13 cellular contexts compared by ENCODE assay signal in genomic region chr1:23282967-23283366, GRCh38.
A peak's percentile ranks its signal among the peaks of the same experiment; 100 is the strongest.
DNase-seq lines count a peak whose midpoint lies in the region; ATAC-seq and TF ChIP-seq lines count a peak whose summit lies in the region.
"Had no signal": no experiment of that assay in that cellular context is flagged by ENCODE, and none has a peak within 500 bp of the region (broad histone marks: within the 10 kb centered on the region; RNA-seq: fewer than 3 reads in every experiment).

No MANE protein-coding gene starts in this region.

- H3K9ac ChIP-seq in colonic mucosa (ENCODE audit: low read depth in 2 of 2, low read length in 2 of 2): no peak overlapping the region

- peak overlapping the region in 2 of 3 donors; percentile 32 to 54 for H3K27ac Mint-ChIP-seq in CD4-positive, CD25-positive, alpha-beta regulatory T cell
- peak overlapping the region; percentile 76 for H3K27ac Mint-ChIP-seq in dendritic cell treated with granulocyte-macrophage colony-stimulating factor and Interleukin-4, amounts not matched to agents 40 ng/mL and 50 ng/mL, for 4 days
- no peak overlapping the region for H3K27ac Mint-ChIP-seq in activated CD4-positive, alpha-beta T cell treated with anti-CD3 and anti-CD28 coated beads, Interleukin-2, amount 10 ng/mL, durations not matched to agents 24 days and 14 days

- no peaks in the 10 kb centered on the region for H3K4me1 ChIP-seq in CD4-positive, CD25-positive, alpha-beta regulatory T cell (ENCODE audit: control insufficient read depth, insufficient read depth, low read length, poor library complexity, severe bottlenecking)
- no peaks in the 10 kb centered on the region for H3K4me1 ChIP-seq in colonic mucosa

- H3K27me3 ChIP-seq in CD4-positive, CD25-positive, alpha-beta regulatory T cell (ENCODE audit: control insufficient read depth, insufficient read depth, low read length): no peaks in the 10 kb centered on the region
- no peaks in the 10 kb centered on the region for H3K27me3 ChIP-seq in colonic mucosa
- H3K27me3 ChIP-seq: ovary had no signal

- no peak for ATAC-seq in CD4-positive, CD25-positive, alpha-beta regulatory T cell (ENCODE audit: low read depth in 2 of 2)
- peak; percentile 71 for ATAC-seq in omental fat pad (ENCODE audit: low FRiP score)

- peaks cover 36% of the 10 kb centered on the region for H3K36me3 ChIP-seq in CD4-positive, CD25-positive, alpha-beta regulatory T cell (ENCODE audit: control insufficient read depth, insufficient read depth, low read length)
- no peaks in the 10 kb centered on the region for H3K36me3 ChIP-seq in colonic mucosa
- H3K36me3 ChIP-seq: ovary had no signal

- peaks cover 22% of the 10 kb centered on the region for H3K36me3 Mint-ChIP-seq in CD4-positive, CD25-positive, alpha-beta regulatory T cell
- peaks cover 31% of the 10 kb centered on the region for H3K36me3 Mint-ChIP-seq in dendritic cell treated with granulocyte-macrophage colony-stimulating factor and Interleukin-4, amounts not matched to agents 40 ng/mL and 50 ng/mL, for 4 days (ENCODE audit: low read depth)
- H3K36me3 Mint-ChIP-seq in activated CD4-positive, alpha-beta T cell treated with anti-CD3 and anti-CD28 coated beads, Interleukin-2, amount 10 ng/mL, durations not matched to agents 24 days and 14 days (ENCODE audit: low read depth): peaks cover 47% of the 10 kb centered on the region

- peaks cover 0 to 6% (median 4%) of the 10 kb centered on the region in 4 donors for H3K4me1 Mint-ChIP-seq in CD4-positive, CD25-positive, alpha-beta regulatory T cell
- peaks cover 53% of the 10 kb centered on the region for H3K4me1 Mint-ChIP-seq in dendritic cell treated with granulocyte-macrophage colony-stimulating factor and Interleukin-4, amounts not matched to agents 40 ng/mL and 50 ng/mL, for 4 days (ENCODE audit: low read depth)
- H3K4me1 Mint-ChIP-seq in activated CD4-positive, alpha-beta T cell treated with anti-CD3 and anti-CD28 coated beads, Interleukin-2, amount 10 ng/mL, durations not matched to agents 24 days and 14 days: peaks cover 2% of the 10 kb centered on the region
- H3K4me1 Mint-ChIP-seq: central memory CD8-positive, alpha-beta T cell had no signal

- no peak for DNase-seq in CD4-positive, CD25-positive, alpha-beta regulatory T cell
- DNase-seq in NOMO-1 (lab: John Stamatoyannopoulos, UW; ENCODE audit: unreplicated experiment in 2 of 2) (peak; percentile 79 to 98), omental fat pad (ENCODE audit: low spot score) (no peak), colonic mucosa (no peak), posterior cingulate gyrus (no peak)
- no peak for DNase-seq in activated CD4-positive, alpha-beta T cell treated with anti-CD3 and anti-CD28 coated beads, Interleukin-2, amount 10 ng/mL, durations not matched to agents 24 days and 14 days
- DNase-seq in activated naive CD4-positive, alpha-beta T cell (lab: John Stamatoyannopoulos, UW): no peak
- DNase-seq: activated CD4-positive, alpha-beta T cell treated with anti-CD3 and anti-CD28 coated beads for 48 hours; DND-41; NCI-H1694; ovary had no signal

- no peak overlapping the region for H3K27ac ChIP-seq in CD4-positive, CD25-positive, alpha-beta regulatory T cell (ENCODE audit: insufficient read depth, low read length, poor library complexity, severe bottlenecking)
- H3K27ac ChIP-seq in colonic mucosa: no peak overlapping the region
- H3K27ac ChIP-seq: ovary had no signal

- H3K9me3 ChIP-seq in CD4-positive, CD25-positive, alpha-beta regulatory T cell (ENCODE audit: control insufficient read depth in 2 of 2, low read length in 2 of 2): no peaks in the 10 kb centered on the region
- no peaks in the 10 kb centered on the region for H3K9me3 ChIP-seq in colonic mucosa
- H3K9me3 ChIP-seq: ovary had no signal

- H3K4me3 Mint-ChIP-seq in CD4-positive, CD25-positive, alpha-beta regulatory T cell: no peak overlapping the region
- no peak overlapping the region for H3K4me3 Mint-ChIP-seq in dendritic cell treated with granulocyte-macrophage colony-stimulating factor and Interleukin-4, amounts not matched to agents 40 ng/mL and 50 ng/mL, for 4 days
- no peak overlapping the region for H3K4me3 Mint-ChIP-seq in activated CD4-positive, alpha-beta T cell treated with anti-CD3 and anti-CD28 coated beads, Interleukin-2, amount 10 ng/mL, durations not matched to agents 24 days and 14 days
- H3K4me3 Mint-ChIP-seq: central memory CD8-positive, alpha-beta T cell had no signal

- no peaks in the 10 kb centered on the region for H3K9me3 Mint-ChIP-seq in CD4-positive, CD25-positive, alpha-beta regulatory T cell
- no peaks in the 10 kb centered on the region for H3K9me3 Mint-ChIP-seq in dendritic cell treated with granulocyte-macrophage colony-stimulating factor and Interleukin-4, amounts not matched to agents 40 ng/mL and 50 ng/mL, for 4 days
- no peaks in the 10 kb centered on the region for H3K9me3 Mint-ChIP-seq in activated CD4-positive, alpha-beta T cell treated with anti-CD3 and anti-CD28 coated beads, Interleukin-2, amount 10 ng/mL, durations not matched to agents 24 days and 14 days
- H3K9me3 Mint-ChIP-seq: central memory CD8-positive, alpha-beta T cell had no signal

- H3K27me3 Mint-ChIP-seq in CD4-positive, CD25-positive, alpha-beta regulatory T cell: no peaks in the 10 kb centered on the region
- no peaks in the 10 kb centered on the region for H3K27me3 Mint-ChIP-seq in dendritic cell treated with granulocyte-macrophage colony-stimulating factor and Interleukin-4, amounts not matched to agents 40 ng/mL and 50 ng/mL, for 4 days
- H3K27me3 Mint-ChIP-seq in activated CD4-positive, alpha-beta T cell treated with anti-CD3 and anti-CD28 coated beads, Interleukin-2, amount 10 ng/mL, durations not matched to agents 24 days and 14 days: no peaks in the 10 kb centered on the region
- H3K27me3 Mint-ChIP-seq: central memory CD8-positive, alpha-beta T cell had no signal

- intact Hi-C loops in dendritic cell treated with granulocyte-macrophage colony-stimulating factor and Interleukin-4, amounts not matched to agents 40 ng/mL and 50 ng/mL, for 4 days (cut with micrococcal nuclease): loop anchor here (5.0 to 10.0 kb wide), 3 partner anchors 116 to 308 kb away; partner anchors contain the start of genes LACTBL1 and LUZP1
- intact Hi-C loops in activated CD4-positive, alpha-beta T cell treated with anti-CD3 and anti-CD28 coated beads, Interleukin-2, amount 10 ng/mL, durations not matched to agents 24 days and 14 days (cut with micrococcal nuclease): no loop called here
- intact Hi-C loops in colonic mucosa (cut with DNase I): no loop called here
- intact Hi-C loops in posterior cingulate gyrus (cut with DNase I): no loop called here

- no peak overlapping the region for H3K4me3 ChIP-seq in CD4-positive, CD25-positive, alpha-beta regulatory T cell (ENCODE audit: low read depth, low read length)
- H3K4me3 ChIP-seq in colonic mucosa: no peak overlapping the region
- H3K4me3 ChIP-seq: ovary had no signal

- TF ChIP-seq CTCF in omental fat pad (IDR thresholded peaks at IDR 0.05): no peak
- no peak for TF ChIP-seq CTCF in colonic mucosa (IDR thresholded peaks at IDR 0.05)

Comparison
In these comparisons a context has a peak if more than half of its experiments do, and no peak if none do; other contexts are left out.
1. DNase-seq: peak in NOMO-1 (2 of 2); none in CD4-positive, CD25-positive, alpha-beta regulatory T cell (0 of 3), omental fat pad (single experiment), activated CD4-positive, alpha-beta T cell treated with anti-CD3 and anti-CD28 coated beads, Interleukin-2, amount 10 ng/mL, durations not matched to agents 24 days and 14 days (single experiment), colonic mucosa (single experiment), activated naive CD4-positive, alpha-beta T cell (0 of 4) and posterior cingulate gyrus (0 of 10).